Comparison of ENCODE assay signal across 8 cellular contexts in the genomic region with DNA sequence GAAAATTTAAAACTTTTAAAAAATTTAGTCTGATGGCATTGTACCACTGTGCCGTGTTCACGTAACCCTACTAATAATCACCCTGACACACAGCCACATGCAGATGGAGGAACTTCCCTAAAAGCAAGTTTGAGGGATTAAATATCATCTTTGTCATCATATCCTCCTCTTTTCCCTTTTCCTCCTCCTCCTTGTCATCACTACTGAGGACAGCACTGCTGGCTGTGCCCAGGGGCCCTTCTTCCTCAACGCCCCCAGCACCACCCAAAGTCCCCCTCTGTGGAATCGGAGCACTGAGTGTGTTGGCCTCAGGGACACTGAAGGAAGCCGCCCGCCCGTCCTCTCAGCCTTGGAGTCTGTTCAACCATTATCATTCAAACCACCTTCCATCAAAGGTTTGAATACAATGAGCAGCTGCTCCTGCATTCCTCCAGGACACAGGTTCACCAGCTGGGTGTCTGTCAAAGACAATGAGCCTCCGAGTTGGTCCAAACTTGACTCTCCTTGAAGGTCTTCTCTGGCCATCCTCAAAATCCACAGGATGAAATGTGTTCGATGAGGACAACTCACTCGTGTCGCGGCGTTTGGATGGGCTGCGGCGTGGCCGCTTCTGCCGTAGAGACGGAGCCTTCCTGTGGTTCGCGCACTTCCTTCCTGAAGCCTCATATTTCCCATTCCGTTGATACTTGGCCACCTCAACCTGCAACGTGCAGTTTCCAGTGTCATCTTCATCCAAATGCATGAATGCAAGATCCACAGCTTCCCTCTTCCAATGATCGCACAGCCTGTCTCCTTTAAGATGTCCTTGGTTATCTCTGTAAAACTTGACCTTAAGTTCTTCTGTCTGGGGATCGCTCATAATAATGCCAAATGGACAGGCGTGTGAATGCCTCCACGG. TPM values are rescaled to one million over a fixed set of nuclear protein-coding genes. Genes with fewer than 3 reads are reported as not detected.
DNase-seq lines count a peak whose midpoint lies in the region; ATAC-seq and TF ChIP-seq lines count a peak whose summit lies in the region.

No MANE protein-coding gene starts in this region.

- H3K27ac ChIP-seq in OCI-LY7 (ENCODE audit: low read depth, low read length, poor library complexity, severe bottlenecking) (peak overlapping the region; percentile 95), subcutaneous abdominal adipose tissue (ENCODE audit: low read depth, low read length) (peak overlapping the region; percentile 83)

- TF ChIP-seq POLR2A in lower leg skin (IDR thresholded peaks at IDR 0.05), result no peak

- H3K9me3 ChIP-seq in OCI-LY7 (ENCODE audit: low read length), result no peaks in the 10 kb centered on the region
- no peaks in the 10 kb centered on the region for H3K9me3 ChIP-seq in adipocyte (ENCODE audit: control insufficient read depth, low read length)
- no peaks in the 10 kb centered on the region for H3K9me3 ChIP-seq in subcutaneous abdominal adipose tissue (ENCODE audit: control insufficient read depth in 5 of 5, low read length in 5 of 5)

- peak overlapping the region; percentile 91 for H2AFZ ChIP-seq in OCI-LY7 (ENCODE audit: low read length)

- H3K9ac ChIP-seq in adipocyte (ENCODE audit: low read length) (peak overlapping the region; percentile 84), subcutaneous abdominal adipose tissue (ENCODE audit: low read length in 5 of 5) (peak overlapping the region; percentile 16 to 76 (median 53))

- intact Hi-C loops in OCI-LY7 (cut with micrococcal nuclease; ENCODE audit: unreplicated experiment), result loop anchor here (1.0 kb wide), 1 partner anchor 24 kb away; a partner anchor contains a TSS
- intact Hi-C loops in lower leg skin (cut with DNase I; ENCODE audit: low total_unique reads), result no loop called here

- peaks cover 54% of the 10 kb centered on the region for H3K4me1 ChIP-seq in OCI-LY7 (ENCODE audit: insufficient read depth, low read length, poor library complexity, severe bottlenecking)
- peaks cover 57% of the 10 kb centered on the region for H3K4me1 ChIP-seq in adipocyte (ENCODE audit: control insufficient read depth, insufficient read depth, low read length)
- peaks cover 11 to 67% (median 57%) of the 10 kb centered on the region in 5 donors for H3K4me1 ChIP-seq in subcutaneous abdominal adipose tissue (ENCODE audit: control insufficient read depth in 5 of 5, insufficient read depth in 5 of 5, low read length in 5 of 5)

- no peak for TF ChIP-seq CTCF in OCI-LY7 (conservative IDR thresholded peaks at IDR 0.05; ENCODE audit: low read length)
- TF ChIP-seq CTCF in lower leg skin (IDR thresholded peaks at IDR 0.05), result no peak

- H3K4me3 ChIP-seq in OCI-LY7 (ENCODE audit: low read depth, low read length, poor library complexity, severe bottlenecking), result peak overlapping the region; percentile 61
- H3K4me3 ChIP-seq in adipocyte (ENCODE audit: low read length), result peak overlapping the region; percentile 79
- H3K4me3 ChIP-seq in lower leg skin (ENCODE audit: low read depth, poor library complexity, severe bottlenecking), result peak overlapping the region; percentile 33
- peak overlapping the region; percentile 67 to 92 (median 72) for H3K4me3 ChIP-seq in subcutaneous abdominal adipose tissue (ENCODE audit: low read depth in 1 of 5, low read length in 5 of 5)

- POLR2A ChIA-PET in OCI-LY7 (lab: Charles Lee), result interaction anchor here (1.0 kb wide), 1 partner anchor 33 kb away, joined by 4 read pairs; no protein-coding TSS in a partner anchor

- peaks cover 10% of the 10 kb centered on the region; the same call in 1 of the 2 replicates for H3K79me2 ChIP-seq in OCI-LY7 (ENCODE audit: insufficient read depth, low read depth, low read length)

- 36 to 38% methylated on average over 26 of the region's 26 CpGs for WGBS in lower leg skin, 2 donors

- peaks cover 8% of the 10 kb centered on the region; the same call in 1 of the 2 replicates for H3K36me3 ChIP-seq in OCI-LY7 (ENCODE audit: insufficient read depth, low read length)
- H3K36me3 ChIP-seq in adipocyte (ENCODE audit: control insufficient read depth, insufficient read depth, low read length, severe bottlenecking), result peaks cover 19% of the 10 kb centered on the region
- peaks cover 6 to 17% (median 12%) of the 10 kb centered on the region in 5 donors for H3K36me3 ChIP-seq in subcutaneous abdominal adipose tissue (ENCODE audit: control insufficient read depth in 5 of 5, insufficient read depth in 5 of 5, low read length in 5 of 5)

- H3K4me2 ChIP-seq in OCI-LY7 (ENCODE audit: low read length), result peak overlapping the region; percentile 86

- BruUV-seq in OCI-LY7 (replicated peaks; lab: Mats Ljungman, UMichigan), result TSS peak; percentile 76

- no peaks in the 10 kb centered on the region for H3K27me3 ChIP-seq in adipocyte (replicated peaks; ENCODE audit: control insufficient read depth, insufficient read depth, low read length)
- no peaks in the 10 kb centered on the region for H3K27me3 ChIP-seq in subcutaneous abdominal adipose tissue (ENCODE audit: control insufficient read depth in 5 of 5, insufficient read depth in 4 of 5, low read length in 5 of 5)

- H3K9me2 ChIP-seq in OCI-LY7 (ENCODE audit: insufficient read depth, low read length), result no peaks in the 10 kb centered on the region

- CTCF ChIA-PET in OCI-LY7 (lab: Charles Lee; ENCODE audit: unreplicated experiment), result interaction anchor here (1.0 kb wide), 1 partner anchor 34 kb away, joined by 4 read pairs; no protein-coding TSS in a partner anchor

- no peaks in the 10 kb centered on the region for H4K20me1 ChIP-seq in OCI-LY7 (ENCODE audit: insufficient read depth, low read length)

- no peak for ATAC-seq in HG03432 (IDR thresholded peaks at IDR 0.05; ENCODE audit: unreplicated experiment)
- no peak for ATAC-seq in HG03045 (IDR thresholded peaks at IDR 0.05; ENCODE audit: unreplicated experiment)

- peak; percentile 14 for DNase-seq in NCI-H510A treated with DMSO at 0.1 percent for 48 hours (lab: John Stamatoyannopoulos, UW)
- no peak for DNase-seq in NCI-H510A (lab: John Stamatoyannopoulos, UW)
- no peak for DNase-seq in OCI-LY7 (ENCODE audit: low spot score)
- peak; percentile 30 for DNase-seq in adipocyte (ENCODE audit: low read depth)
- no peak for DNase-seq in lower leg skin (ENCODE audit: low spot score in 2 of 2)

RNA-seq across cellular contexts. Expression of a gene that starts 23.3 kb away (rescaled TPM):
- total RNA-seq in OCI-LY7 (2014; rRNA removed; shearing (Covaris generic)), result 8.4 and 11.1 TPM in 2 replicates
- total RNA-seq in OCI-LY7 (2022) (9.9 and 12.2 TPM in 2 replicates), lower leg skin (10 to 100 TPM; 24.4 to 40.5 (median 36.7) TPM)

RNA-seq across cellular contexts. Expression of a gene that starts 45.3 kb away (rescaled TPM):
- 6.1 and 7.5 TPM in 2 replicates for total RNA-seq in OCI-LY7 (2014; rRNA removed; shearing (Covaris generic))
- total RNA-seq in OCI-LY7 (2022) (8.3 and 8.4 TPM in 2 replicates), lower leg skin (10 to 100 TPM; 28.2 to 37.2 (median 29.5) TPM)

RNA-seq across cellular contexts. Expression of a gene that starts 51.6 kb away (rescaled TPM):
- not detected in 2 replicates for total RNA-seq in OCI-LY7 (2014; rRNA removed; shearing (Covaris generic))
- total RNA-seq in OCI-LY7 (2022), result 8.9 and 13.2 TPM in 2 replicates
- total RNA-seq in lower leg skin, result 10 to 100 TPM; 21.2 to 37.0 (median 35.6) TPM

Comparison
In these comparisons a context has a peak if more than half of its experiments do, and no peak if none do; other contexts are left out.
1. DNase-seq: peak in NCI-H510A treated with DMSO at 0.1 percent for 48 hours (single experiment) and adipocyte (single experiment); none in NCI-H510A (single experiment), OCI-LY7 (single experiment) and lower leg skin (0 of 2).
2. Peak in every context shown above with its lines, with median percentiles within 50 percentile points of each other: H3K4me3 ChIP-seq.